37 cellular contexts compared by ENCODE assay signal in the genomic region with DNA sequence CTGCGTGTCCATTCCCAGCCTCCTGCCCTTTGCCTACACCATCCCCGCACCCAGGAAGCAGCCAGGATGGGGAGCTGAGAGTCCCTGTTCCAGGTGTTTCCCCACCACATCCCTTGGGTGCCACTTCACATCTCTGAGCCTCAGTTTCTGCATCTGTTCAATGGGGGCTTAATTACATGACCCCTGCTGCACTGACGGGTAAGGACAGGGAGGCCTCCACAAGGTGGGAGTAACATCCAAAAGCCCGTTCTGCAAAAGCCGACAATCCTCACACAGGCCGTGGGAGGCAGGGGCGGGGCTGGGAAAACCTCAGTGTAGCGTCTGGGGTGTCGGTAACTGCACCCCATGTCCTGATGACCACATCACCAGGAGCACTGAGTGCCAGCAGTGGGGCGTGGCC. TPM values are rescaled to one million over a fixed set of nuclear protein-coding genes. Genes with fewer than 3 reads are reported as not detected.
DNase-seq lines count a peak whose midpoint lies in the region; ATAC-seq, FAIRE-seq and TF ChIP-seq lines count a peak whose summit lies in the region.
"Had no signal": no experiment of that assay in that cellular context is flagged by ENCODE, and none has a peak within 500 bp of the region (broad histone marks: within the 10 kb centered on the region; RNA-seq: fewer than 3 reads in every experiment).

No MANE protein-coding gene starts in this region.

- H3K4ac ChIP-seq in H9 (ENCODE audit: low read depth, low read length) (no peak overlapping the region), neuronal stem cell (ENCODE audit: low read length) (no peak overlapping the region)

- H2BK12ac ChIP-seq in H9 (ENCODE audit: insufficient read length, low read depth, low read length) = no peak overlapping the region
- H2BK12ac ChIP-seq in neuronal stem cell (ENCODE audit: low read length) = no peak overlapping the region

- H3K56ac ChIP-seq in H9 (ENCODE audit: insufficient read length, low read depth, low read length) = no peak overlapping the region

- no peak overlapping the region for H2AFZ ChIP-seq in HepG2 (ENCODE audit: low read length)
- no peak overlapping the region for H2AFZ ChIP-seq in H9 (ENCODE audit: low read length)
- no peak overlapping the region for H2AFZ ChIP-seq in K562 (ENCODE audit: low read depth, low read length)
- H2AFZ ChIP-seq in neuronal stem cell (ENCODE audit: low read length) = no peak overlapping the region

- no peak overlapping the region for H3K4me3 Mint-ChIP-seq in H9
- H3K4me3 Mint-ChIP-seq: B cell; CD14-positive monocyte; CD4-positive, alpha-beta memory T cell; CD4-positive, alpha-beta T cell; CD4-positive, CD25-positive, alpha-beta regulatory T cell; CD8-positive, alpha-beta memory T cell; CD8-positive, alpha-beta T cell had no signal

- no peaks in the 10 kb centered on the region for H3K79me1 ChIP-seq in H9 (ENCODE audit: insufficient read depth, low read depth, low read length, poor library complexity, severe bottlenecking)
- H3K79me1 ChIP-seq in neuronal stem cell (ENCODE audit: low read depth, low read length) = no peaks in the 10 kb centered on the region

- TF ChIP-seq RAD21 in HepG2 (CRISPR knock-in tag; IDR thresholded peaks at IDR 0.05) = no peak
- TF ChIP-seq RAD21 in K562 (CRISPR knock-in tag; conservative IDR thresholded peaks at IDR 0.05 in 1 of 2, IDR thresholded peaks at IDR 0.05 in 1 of 2) = no peak

- H3K4me3 ChIP-seq in HepG2 (replicated peaks in 1 of 3; ENCODE audit: insufficient read depth in 1 of 3, low read depth in 2 of 3, low read length in 3 of 3) (no peak overlapping the region), right lobe of liver (no peak overlapping the region), K562 (no peak overlapping the region), neuronal stem cell (ENCODE audit: low read length in 2 of 2) (no peak overlapping the region)
- H3K4me3 ChIP-seq: A549; BLaER1; BLaER1 treated with 17β-estradiol and CSF1 and Interleukin-3, amounts not matched to agents 10 nM and 100 nM had no signal

- no peak overlapping the region for H2BK20ac ChIP-seq in H9 (ENCODE audit: low read depth, low read length, poor library complexity, severe bottlenecking)

- H3K4me1 ChIP-seq in HepG2 (ENCODE audit: insufficient read depth, low read length) (no peaks in the 10 kb centered on the region), right lobe of liver (no peaks in the 10 kb centered on the region), H9 (ENCODE audit: insufficient read depth, low read length) (no peaks in the 10 kb centered on the region), K562 (replicated peaks in 1 of 2; ENCODE audit: control insufficient read depth in 2 of 2, insufficient read depth in 2 of 2, low read length in 2 of 2) (peaks cover 0 to 18% of the 10 kb centered on the region in 2 experiments; a peak in 2 of 5 replicates), neuronal stem cell (ENCODE audit: control insufficient read depth in 2 of 2, insufficient read depth in 1 of 2, low read depth in 1 of 2, low read length in 2 of 2) (no peaks in the 10 kb centered on the region)
- H3K4me1 ChIP-seq: A549, BE2C, Caco-2 had no signal

- CTCF ChIA-PET in HepG2 (lab: Yijun Ruan, JAX; ENCODE audit: low intra/inter-chr PET ratio, low total read pairs) = no interaction called here
- CTCF ChIA-PET in K562 (lab: Yijun Ruan, JAX; ENCODE audit: low intra/inter-chr PET ratio) = no interaction called here

- POLR2A ChIA-PET in HepG2 (lab: Yijun Ruan, JAX) (no interaction called here), K562 (lab: Yijun Ruan, JAX) (interaction anchor here (0.9 to 1.5 kb wide), 2 partner anchors 10 to 20 kb away, joined by 3 to 4 read pairs; no protein-coding TSS in a partner anchor)

- FAIRE-seq in HepG2 (lab: Jason Lieb, UNC) (no peak), K562 (lab: Jason Lieb, UNC) (no peak)
- FAIRE-seq: A204.1, A549, D721Med had no signal

- ATAC-seq in HepG2 (no peak), right lobe of liver (no peak), K562 (no peak), GM18861 (IDR thresholded peaks at IDR 0.05; ENCODE audit: unreplicated experiment) (no peak), HG02870 (IDR thresholded peaks at IDR 0.05; ENCODE audit: unreplicated experiment) (no peak)
- ATAC-seq: A549; CD8-positive, alpha-beta T cell had no signal

- H4K8ac ChIP-seq in H9 (replicated peaks; ENCODE audit: insufficient read length, low read depth, low read length) (no peak overlapping the region), neuronal stem cell (ENCODE audit: low read depth, low read length) (no peak overlapping the region)

- DNase-seq in HepG2 (ENCODE audit: low spot score) = no peak
- DNase-seq in right lobe of liver = no peak
- DNase-seq in H9 = no peak
- DNase-seq in K562 (ENCODE audit: extremely low read depth in 1 of 4, low spot score in 3 of 4) = no peak
- no peak for DNase-seq in neuronal stem cell (ENCODE audit: low spot score)
- no peak for DNase-seq in stimulated activated naive CD4-positive, alpha-beta T cell treated with Interleukin-2 at 50 U/mL for 16 hours (lab: John Stamatoyannopoulos, UW)
- DNase-seq: 8988T; ACHN; AML-193; BE2C; Caco-2; Calu3; CD4-positive, alpha-beta memory T cell; CD4-positive, alpha-beta T cell; CD4-positive, CD25-positive, alpha-beta regulatory T cell; CD8-positive, alpha-beta memory T cell; CD8-positive, alpha-beta T cell; COR-L47; DMS 273 treated with DMSO at 0.1 percent for 48 hours; DMS153; DMS53; DMS79; DMS79 treated with DMSO at 0.1 percent for 48 hours; DND-41; EL had no signal

- no peak overlapping the region for H3K27ac ChIP-seq in HepG2 (ENCODE audit: extremely low read length, insufficient read depth, low read length)
- H3K27ac ChIP-seq in right lobe of liver = no peak overlapping the region
- no peak overlapping the region for H3K27ac ChIP-seq in H9 (ENCODE audit: insufficient read length, low read depth, low read length)
- no peak overlapping the region for H3K27ac ChIP-seq in K562 (ENCODE audit: extremely low read depth, low read depth, low read length)
- H3K27ac ChIP-seq in neuronal stem cell (replicated peaks; ENCODE audit: low read length) = no peak overlapping the region
- H3K27ac ChIP-seq: 22Rv1; A549; BLaER1; BLaER1 treated with 17β-estradiol and CSF1 and Interleukin-3, amounts not matched to agents 10 nM and 100 nM; C4-2B had no signal

- H4K5ac ChIP-seq in H9 (ENCODE audit: insufficient read length, low read depth, low read length) = no peak overlapping the region

- H2BK15ac ChIP-seq in H9 (ENCODE audit: low read depth, low read length) = no peak overlapping the region
- no peak overlapping the region for H2BK15ac ChIP-seq in neuronal stem cell (ENCODE audit: low read length)

- no peak overlapping the region for H2BK120ac ChIP-seq in H9 (ENCODE audit: low read depth, low read length, poor library complexity, severe bottlenecking)
- no peak overlapping the region for H2BK120ac ChIP-seq in neuronal stem cell (ENCODE audit: low read depth, low read length)

- TF ChIP-seq POLR2A in HepG2 (IDR thresholded peaks at IDR 0.05; ENCODE audit: insufficient read depth in 1 of 2, low read depth in 2 of 2, low read length in 2 of 2) (no peak), right lobe of liver (IDR thresholded peaks at IDR 0.05) (no peak), K562 (conservative IDR thresholded peaks at IDR 0.05) (no peak)

- H3K23me2 ChIP-seq in H9 (ENCODE audit: insufficient read length, low read depth, low read length, poor library complexity, severe bottlenecking) = no peaks in the 10 kb centered on the region

- WGBS in HepG2 (ENCODE audit: low lambda C conversion rate) = 38% methylated on average over 8 of the region's 10 CpGs
- WGBS in right lobe of liver (ENCODE audit: insufficient coverage, low coverage, low lambda C conversion rate, missing lambda C conversion rate) = 80% methylated on average over 4 of the region's 10 CpGs
- no CpG with 5 or more reads among the region's 10 CpGs for WGBS in H9 (ENCODE audit: extremely low coverage, insufficient read length, low lambda C conversion rate)
- WGBS in K562 (ENCODE audit: insufficient coverage, low coverage, missing lambda C conversion rate) = 2% methylated on average over 10 of the region's 10 CpGs
- no CpG with 5 or more reads among the region's 10 CpGs for WGBS in neuronal stem cell (ENCODE audit: extremely low coverage in 2 of 2, insufficient read length in 2 of 2, insufficient replicate concordance in 1 of 2), 2 donors

- H3T11ph ChIP-seq in H9 (ENCODE audit: low read length) = no peak overlapping the region

- intact Hi-C loops in HepG2 (cut with micrococcal nuclease; ENCODE audit: unreplicated experiment) (no loop called here), right lobe of liver (cut with DNase I) (no loop called here), K562 (cut with micrococcal nuclease) (no loop called here)

- H3K9me3 ChIP-seq in HepG2 (ENCODE audit: low read length) (no peaks in the 10 kb centered on the region), right lobe of liver (no peaks in the 10 kb centered on the region), H9 (ENCODE audit: control insufficient read depth, low read depth, low read length) (no peaks in the 10 kb centered on the region), K562 (replicated peaks; ENCODE audit: control insufficient read depth, insufficient read depth, low read depth, low read length) (no peaks in the 10 kb centered on the region), neuronal stem cell (replicated peaks in 1 of 2; ENCODE audit: control insufficient read depth in 2 of 2, insufficient read depth in 1 of 2, low read depth in 1 of 2, low read length in 2 of 2) (peaks cover 0 to 2% of the 10 kb centered on the region in 2 donors)
- H3K9me3 ChIP-seq: A549; BE2C; BLaER1; BLaER1 treated with 17β-estradiol and CSF1 and Interleukin-3, amounts not matched to agents 10 nM and 100 nM; Caco-2 had no signal

- H3K27ac Mint-ChIP-seq in H9 = peak overlapping the region in 2 of 3 experiments; percentile 20 to 53; a peak in 1 of 7 replicates
- H3K27ac Mint-ChIP-seq: B cell; CD14-positive monocyte; CD4-positive, alpha-beta memory T cell; CD4-positive, alpha-beta T cell; CD4-positive, CD25-positive, alpha-beta regulatory T cell; CD8-positive, alpha-beta memory T cell; CD8-positive, alpha-beta T cell had no signal

- H3K14ac ChIP-seq in H9 (ENCODE audit: insufficient read depth, low read length) (no peak overlapping the region), neuronal stem cell (ENCODE audit: low read length) (no peak overlapping the region)

- H3K36me3 ChIP-seq in HepG2 (replicated peaks in 1 of 2; ENCODE audit: control insufficient read depth in 1 of 2, insufficient read depth in 2 of 2, low read length in 2 of 2) (no peaks in the 10 kb centered on the region), right lobe of liver (no peaks in the 10 kb centered on the region), K562 (ENCODE audit: control insufficient read depth, insufficient read depth, low read length) (no peaks in the 10 kb centered on the region), neuronal stem cell (replicated peaks in 1 of 2; ENCODE audit: control insufficient read depth in 2 of 2, insufficient read depth in 2 of 2, low read length in 2 of 2) (no peaks in the 10 kb centered on the region)
- H3K36me3 ChIP-seq: BE2C; BLaER1; BLaER1 treated with 17β-estradiol and CSF1 and Interleukin-3, amounts not matched to agents 10 nM and 100 nM had no signal

- no TSS peak for BruUV-seq in HepG2 (replicated peaks; lab: Mats Ljungman, UMichigan)
- BruUV-seq in K562 (replicated peaks; lab: Mats Ljungman, UMichigan) = no TSS peak

- H3K27me3 Mint-ChIP-seq in H9 (ENCODE audit: low read depth) = no peaks in the 10 kb centered on the region

- H3K79me2 ChIP-seq in HepG2 (ENCODE audit: insufficient read depth, low read length) (no peaks in the 10 kb centered on the region), H9 (ENCODE audit: insufficient read depth, low read length) (no peaks in the 10 kb centered on the region), K562 (ENCODE audit: control insufficient read depth, insufficient read depth, low read length) (no peaks in the 10 kb centered on the region)

- no peak overlapping the region for H2BK5ac ChIP-seq in H9 (ENCODE audit: insufficient read length, low read length)
- no peak overlapping the region for H2BK5ac ChIP-seq in neuronal stem cell (ENCODE audit: low read length)

- no peak overlapping the region for H3K23ac ChIP-seq in H9 (ENCODE audit: insufficient read length, low read depth, low read length)
- H3K23ac ChIP-seq in neuronal stem cell (ENCODE audit: low read depth, low read length, poor library complexity) = peak overlapping the region; percentile 18

- H2AK5ac ChIP-seq in H9 (ENCODE audit: insufficient read length, low read length) (no peak overlapping the region), neuronal stem cell (ENCODE audit: low read depth, low read length) (no peak overlapping the region)

- H3K9me1 ChIP-seq in K562 (ENCODE audit: control insufficient read depth, insufficient read depth, low read length) = peaks cover 5% of the 10 kb centered on the region

- no peak overlapping the region for H3K4me2 ChIP-seq in HepG2 (ENCODE audit: low read depth, low read length)
- H3K4me2 ChIP-seq in H9 (ENCODE audit: insufficient read depth, insufficient read length, low read length) = no peak overlapping the region
- no peak overlapping the region for H3K4me2 ChIP-seq in K562 (ENCODE audit: insufficient read depth, low read length)
- H3K4me2 ChIP-seq in neuronal stem cell (ENCODE audit: insufficient read depth, low read length, poor library complexity, severe bottlenecking) = no peak overlapping the region
- H3K4me2 ChIP-seq: A549; BLaER1; BLaER1 treated with 17β-estradiol and CSF1 and Interleukin-3, amounts not matched to agents 10 nM and 100 nM had no signal

- H3K9ac ChIP-seq in HepG2 (ENCODE audit: insufficient read depth, low read depth, low read length) (no peak overlapping the region), H9 (ENCODE audit: extremely low read depth, insufficient read length, low read length) (no peak overlapping the region), K562 (ENCODE audit: insufficient read depth in 1 of 2, low read depth in 2 of 2, low read length in 2 of 2) (no peak overlapping the region), neuronal stem cell (ENCODE audit: low read depth, low read length, poor library complexity) (no peak overlapping the region)
- H3K9ac ChIP-seq: BLaER1; BLaER1 treated with 17β-estradiol and CSF1 and Interleukin-3, amounts not matched to agents 10 nM and 100 nM had no signal

- H3K18ac ChIP-seq in H9 (ENCODE audit: insufficient read length, low read depth, low read length) (no peak overlapping the region), neuronal stem cell (ENCODE audit: low read length) (peak overlapping the region; percentile 48)

- no peak for TF ChIP-seq EP300 in HepG2 (IDR thresholded peaks at IDR 0.05; ENCODE audit: low read depth in 2 of 2, low read length in 2 of 2)
- TF ChIP-seq EP300 in HepG2 (CRISPR knock-in tag; IDR thresholded peaks at IDR 0.05; ENCODE audit: borderline replicate concordance) = no peak
- TF ChIP-seq EP300 in K562 (IDR thresholded peaks at IDR 0.05; ENCODE audit: low read length) = no peak

- H4K91ac ChIP-seq in H9 (ENCODE audit: insufficient read length, low read depth, low read length) (no peak overlapping the region), neuronal stem cell (ENCODE audit: low read depth, low read length, poor library complexity) (no peak overlapping the region)

- no peaks in the 10 kb centered on the region for H3K9me3 Mint-ChIP-seq in H9
- H3K9me3 Mint-ChIP-seq: CD14-positive monocyte; CD4-positive, alpha-beta memory T cell; CD4-positive, alpha-beta T cell; CD4-positive, CD25-positive, alpha-beta regulatory T cell; CD8-positive, alpha-beta memory T cell; CD8-positive, alpha-beta T cell had no signal

- H4K20me1 ChIP-seq in HepG2 (ENCODE audit: insufficient read depth, low read length) (peaks cover 3% of the 10 kb centered on the region; the same call in 1 of the 2 replicates), H9 (ENCODE audit: control insufficient read depth, insufficient read depth, insufficient read length) (peaks cover 2% of the 10 kb centered on the region), K562 (replicated peaks; ENCODE audit: control insufficient read depth, insufficient read depth, low read length) (peaks cover 58% of the 10 kb centered on the region)

- H3K27me3 ChIP-seq in HepG2 (ENCODE audit: control insufficient read depth in 1 of 2, insufficient read depth in 2 of 2, low read length in 2 of 2) (peaks cover 24 to 90% of the 10 kb centered on the region in 2 experiments), right lobe of liver (no peaks in the 10 kb centered on the region), H9 (ENCODE audit: insufficient read depth, low read length) (no peaks in the 10 kb centered on the region), K562 (ENCODE audit: control insufficient read depth in 2 of 2, insufficient read depth in 2 of 2, low read length in 2 of 2) (peaks cover 64 to 97% of the 10 kb centered on the region in 2 experiments; a peak in 4 of 5 replicates), neuronal stem cell (ENCODE audit: control insufficient read depth in 3 of 3, insufficient read depth in 3 of 3, low read depth in 1 of 3, low read length in 3 of 3) (peaks cover 0 to 49% (median 0%) of the 10 kb centered on the region in 3 experiments)
- H3K27me3 ChIP-seq: BE2C; BLaER1; BLaER1 treated with 17β-estradiol and CSF1 and Interleukin-3, amounts not matched to agents 10 nM and 100 nM had no signal

- TF ChIP-seq CTCF in HepG2 (CRISPR knock-in tag; IDR thresholded peaks at IDR 0.05) (no peak), right lobe of liver (IDR thresholded peaks at IDR 0.05) (no peak), H9 (conservative IDR thresholded peaks at IDR 0.05) (no peak), K562 (IDR thresholded peaks at IDR 0.05 in 2 of 3, conservative IDR thresholded peaks at IDR 0.05 in 1 of 3; ENCODE audit: insufficient read depth in 2 of 3, low read depth in 1 of 3, low read length in 3 of 3) (no peak)

- in situ Hi-C loops in HepG2 (cut with HindIII; ENCODE audit: extremely low pct_ligation_motif_present, low pct_unique_long_range_greater_than_20kb) (no loop called here), K562 (cut with MboI) (no loop called here)

- no peaks in the 10 kb centered on the region for H3K36me3 Mint-ChIP-seq in H9 (ENCODE audit: insufficient read depth in 1 of 3, low read depth in 3 of 3)
- H3K36me3 Mint-ChIP-seq: CD14-positive monocyte; CD4-positive, alpha-beta memory T cell; CD4-positive, CD25-positive, alpha-beta regulatory T cell; CD8-positive, alpha-beta memory T cell; CD8-positive, alpha-beta T cell had no signal

- peaks cover 4 to 17% of the 10 kb centered on the region in 2 experiments for H3K4me1 Mint-ChIP-seq in H9
- H3K4me1 Mint-ChIP-seq: B cell; CD14-positive monocyte; CD4-positive, alpha-beta memory T cell; CD4-positive, CD25-positive, alpha-beta regulatory T cell; CD8-positive, alpha-beta memory T cell had no signal

RNA-seq across cellular contexts. Expression of a gene that starts 41.3 kb away (rescaled TPM):
- total RNA-seq in HepG2 (2016; rRNA removed; fragmentation: Illumina TruSeq; extraction: Trizol) (not detected in 2 replicates), right lobe of liver (not detected), H9 (2021) (5.3 and 5.6 TPM in 2 replicates), K562 (2014; rRNA removed) (0.18 TPM in 1 of 2 replicates, not detected in the other), K562 (2014; rRNA removed; fragmentation: Illumina TruSeq; extraction: Trizol) (not detected in 2 replicates), K562 (2015; rRNA removed; fragmentation: Illumina TruSeq; extraction: Trizol) (not detected in 2 replicates), K562 (2021) (not detected in 2 replicates)
- total RNA-seq in HepG2 (2016; cell fraction: cytosol; rRNA removed; fragmentation: Illumina TruSeq; extraction: Trizol; ENCODE audit: low read depth) = not detected in 2 replicates
- not detected in 2 replicates for total RNA-seq in HepG2 (2016; cell fraction: insoluble cytoplasmic fraction; rRNA removed; fragmentation: Illumina TruSeq; extraction: Trizol)
- total RNA-seq in HepG2 (2016; cell fraction: membrane; rRNA removed; fragmentation: Illumina TruSeq; extraction: Trizol) = not detected in 2 replicates
- total RNA-seq in HepG2 (2016; cell fraction: nucleus; rRNA removed; fragmentation: Illumina TruSeq; extraction: Trizol) = not detected in 2 replicates
- polyA plus RNA-seq in HepG2 (2011; rRNA removed) (not detected in 2 replicates), K562 (2011; rRNA removed) (not detected in 2 replicates), K562 (2014; fragmentation: Illumina TruSeq; extraction: Trizol) (not detected in 2 replicates), K562 (2014; fragmentation: Nextera tagmentation; extraction: Ambion mirVana) (not detected), K562 (2014; rRNA removed) (not detected in 2 replicates)
- not detected in 2 replicates for polyA plus RNA-seq in HepG2 (2011; cell fraction: cytosol; rRNA removed)
- not detected in 2 replicates for polyA plus RNA-seq in HepG2 (2011; cell fraction: nucleus; rRNA removed)
- not detected in 2 replicates for polyA plus RNA-seq in HepG2 (2012)
- not detected in 2 replicates for polyA plus RNA-seq in HepG2 (2016; cell fraction: cytosol; fragmentation: Illumina TruSeq; extraction: Trizol; ENCODE audit: low read depth)
- not detected in 2 replicates for polyA plus RNA-seq in HepG2 (2016; cell fraction: insoluble cytoplasmic fraction; fragmentation: Illumina TruSeq; extraction: Trizol; ENCODE audit: low read depth)
- polyA plus RNA-seq in HepG2 (2016; cell fraction: membrane; fragmentation: Illumina TruSeq; extraction: Trizol; ENCODE audit: low read depth) = not detected in 2 replicates
- not detected in 2 replicates for polyA plus RNA-seq in HepG2 (2016; cell fraction: nucleus; fragmentation: Illumina TruSeq; extraction: Trizol; ENCODE audit: insufficient read depth, low read depth)
- polyA minus RNA-seq in HepG2 (2011; rRNA and poly(A)+ RNA removed; ENCODE audit: low replicate concordance) = 0.09 TPM in 1 of 2 replicates, not detected in the other
- polyA minus RNA-seq in HepG2 (2011; cell fraction: cytosol; rRNA and poly(A)+ RNA removed) = not detected in 2 replicates
- polyA minus RNA-seq in HepG2 (2011; cell fraction: nucleus; rRNA and poly(A)+ RNA removed) = not detected in 2 replicates
- total RNA-seq in K562 (2011; cell fraction: chromatin; rRNA removed; ENCODE audit: low replicate concordance) = 0.09 TPM in 1 of 2 replicates, not detected in the other
- total RNA-seq in K562 (2011; cell fraction: nucleolus; rRNA removed) = not detected in 2 replicates
- total RNA-seq in K562 (2011; cell fraction: nucleoplasm; rRNA removed) = not detected in 2 replicates
- not detected in 2 replicates for polyA plus RNA-seq in K562 (2011; cell fraction: cytosol; rRNA removed)
- 0.09 TPM in 1 of 2 replicates, not detected in the other for polyA plus RNA-seq in K562 (2011; cell fraction: nucleus; rRNA removed)
- polyA plus RNA-seq in K562 (2012) = 0.04 TPM in 1 of 2 replicates, not detected in the other
- polyA minus RNA-seq in K562 (2011; rRNA and poly(A)+ RNA removed) = not detected in 2 replicates
- not detected in 2 replicates for polyA minus RNA-seq in K562 (2011; cell fraction: cytosol; rRNA and poly(A)+ RNA removed)
- 0.11 TPM in 1 of 2 replicates, not detected in the other for polyA minus RNA-seq in K562 (2011; cell fraction: nucleus; rRNA and poly(A)+ RNA removed)
- polyA plus RNA-seq in neuronal stem cell (2013, experiment 1 of 2) = 0.20 TPM
- polyA plus RNA-seq in neuronal stem cell (2013, experiment 2 of 2) = 0.22 TPM
- total RNA-seq: B cell; Calu3; CD4-positive, CD25-positive, alpha-beta regulatory T cell; CD8-positive, alpha-beta memory T cell had no signal
- polyA plus RNA-seq: AG04450; CD14-positive monocyte; CD4-positive, alpha-beta memory T cell; CD4-positive, CD25-positive, alpha-beta regulatory T cell had no signal
